In the genomic region with DNA sequence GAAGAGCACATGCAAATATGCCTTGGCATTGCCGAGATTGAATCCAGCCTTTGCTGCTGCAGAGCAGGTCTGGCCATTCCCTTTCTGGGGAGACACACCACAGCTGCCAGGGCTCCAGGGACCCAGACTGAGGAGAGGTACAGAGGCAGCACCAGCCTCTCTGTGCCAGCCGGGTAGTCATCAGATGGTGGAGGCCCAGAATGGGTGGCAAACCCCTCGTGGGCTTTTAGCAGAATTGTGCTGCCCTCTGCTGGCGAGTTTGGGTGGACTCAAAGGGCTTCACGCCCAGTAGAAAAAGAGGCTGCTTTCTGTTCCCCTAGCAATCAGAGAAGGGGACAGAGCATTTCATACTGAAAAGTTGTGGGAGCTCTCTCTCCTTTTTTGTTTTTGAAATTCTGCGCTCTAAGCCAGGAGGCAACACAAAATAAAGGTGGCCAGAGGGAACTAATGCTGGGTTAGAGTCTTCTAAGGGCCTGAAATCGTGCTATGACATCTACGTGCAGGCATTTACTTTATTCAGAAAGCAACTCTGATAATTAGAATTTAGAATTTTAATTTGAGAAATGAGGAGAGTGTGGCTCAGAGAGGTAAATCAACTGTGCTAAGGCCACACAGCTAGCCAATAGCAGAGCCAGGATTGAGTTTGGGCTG, we compare ENCODE assay signal across 8 cellular contexts.
A peak's percentile ranks its signal among the peaks of the same experiment; 100 is the strongest.
DNase-seq lines count a peak whose midpoint lies in the region; ATAC-seq and TF ChIP-seq lines count a peak whose summit lies in the region.

No MANE protein-coding gene starts in this region.

- TF ChIP-seq CTCF in GM06990 (IDR thresholded peaks at IDR 0.05; ENCODE audit: insufficient read depth, low read length, poor library complexity, severe bottlenecking) (peak; percentile 80), left lung (IDR thresholded peaks at IDR 0.05) (peak; percentile 85)

- H3K36me3 ChIP-seq in GM06990 (ENCODE audit: control insufficient read depth, insufficient read depth, low read length): no peaks in the 10 kb centered on the region
- no peaks in the 10 kb centered on the region for H3K36me3 ChIP-seq in left lung

- DNase-seq in GM06990 (ENCODE audit: extremely low read depth, insufficient read length): peak; percentile 50
- peak; percentile 53 for DNase-seq in NCI-H2171 (lab: John Stamatoyannopoulos, UW)
- peak; percentile 72 for DNase-seq in cerebellar cortex (ENCODE audit: low spot score)
- peak; percentile 69 to 83 for DNase-seq in left lung
- DNase-seq in stimulated activated CD4-positive, alpha-beta T cell treated with anti-CD3 and anti-CD28 coated beads, TNF-alpha, amount 100 ng/mL, for 1 hour (ENCODE audit: low read depth in 3 of 3, low spot score in 1 of 3): peak; percentile 22 to 60 (median 24)
- DNase-seq in GOT3 (lab: John Stamatoyannopoulos, UW): no peak

- H3K27me3 ChIP-seq in GM06990 (replicated peaks; ENCODE audit: control insufficient read depth, insufficient read depth, low read length): no peaks in the 10 kb centered on the region; the same call in 1 of the 2 replicates
- peaks cover 0 to 5% of the 10 kb centered on the region in 2 donors for H3K27me3 ChIP-seq in left lung

- H3K4me1 ChIP-seq in left lung: peaks cover 0 to 9% of the 10 kb centered on the region in 2 donors

- no peak overlapping the region for H3K4me3 ChIP-seq in GM06990 (replicated peaks; ENCODE audit: low read depth, low read length)
- H3K4me3 ChIP-seq in left lung: no peak overlapping the region

- intact Hi-C loops in left lung (cut with DNase I): loop anchor here in 1 of 2 donors (5.0 to 10.0 kb wide), 2 partner anchors 242 to 479 kb away; no protein-coding TSS in a partner anchor

- no peak overlapping the region for H3K27ac ChIP-seq in left lung

- peak; percentile 51 for ATAC-seq in HG02852 (IDR thresholded peaks at IDR 0.05; ENCODE audit: unreplicated experiment)
- ATAC-seq in activated CD4-positive, CD25-positive, alpha-beta regulatory T cell treated with anti-CD3 and anti-CD28 coated beads, Interleukin-2, amount 50 U/mL, for 24 hours: peak; percentile 37 to 53
- ATAC-seq in left lung: peak; percentile 81

- H3K9me3 ChIP-seq in left lung: no peaks in the 10 kb centered on the region
